18 cellular contexts compared by ENCODE assay signal in genomic region chr19:790971-791604, GRCh38. TPM values are rescaled to one million over a fixed set of nuclear protein-coding genes. Genes with fewer than 3 reads are reported as not detected.
DNase-seq lines count a peak whose midpoint lies in the region; ATAC-seq and TF ChIP-seq lines count a peak whose summit lies in the region.
"Had no signal": no experiment of that assay in that cellular context is flagged by ENCODE, and none has a peak within 500 bp of the region (broad histone marks: within the 10 kb centered on the region; RNA-seq: fewer than 3 reads in every experiment).

No MANE protein-coding gene starts in this region.

- peak overlapping the region; percentile 66 for H3K4ac ChIP-seq in mesendoderm (ENCODE audit: low read depth, low read length)

- no peak overlapping the region for H3K4me2 ChIP-seq in mesendoderm (ENCODE audit: low read length)

- DNase-seq in right atrium auricular region (ENCODE audit: low spot score) (no peak), Right ventricle myocardium inferior (ENCODE audit: missing footprints) (no peak), mesendoderm (no peak), upper lobe of right lung (no peak), NCI-H526 treated with DMSO at 0.1 percent for 48 hours (lab: John Stamatoyannopoulos, UW) (no peak), DMS153 treated with DMSO at 0.1 percent for 48 hours (lab: John Stamatoyannopoulos, UW; ENCODE audit: unreplicated experiment) (no peak)
- DNase-seq: activated CD8-positive, alpha-beta memory T cell treated with anti-CD3 and anti-CD28 coated beads, Interleukin-2, amount 10 ng/mL, durations not matched to agents 7 days and 5 days; activated gamma-delta T cell; anterior cingulate cortex; CD8-positive, alpha-beta T cell; EL; midbrain; NCI-H1105; nucleus accumbens had no signal

- no peak overlapping the region for H2BK120ac ChIP-seq in mesendoderm (ENCODE audit: low read depth, low read length)

- no peak overlapping the region for H4K5ac ChIP-seq in mesendoderm (ENCODE audit: low read length)

- H3K23ac ChIP-seq in mesendoderm (ENCODE audit: low read length): no peak overlapping the region

- no peak for TF ChIP-seq CTCF in right atrium auricular region (IDR thresholded peaks at IDR 0.05)
- TF ChIP-seq CTCF in upper lobe of right lung (IDR thresholded peaks at IDR 0.05): no peak

- H3K4me1 ChIP-seq in right atrium auricular region (peaks cover 0 to 61% of the 10 kb centered on the region in 2 donors), mesendoderm (ENCODE audit: control insufficient read depth, low read depth, low read length) (no peaks in the 10 kb centered on the region), upper lobe of right lung (peaks cover 20% of the 10 kb centered on the region)

- peak overlapping the region; percentile 71 for H3K18ac ChIP-seq in mesendoderm (ENCODE audit: low read length)

- no peak overlapping the region for H4K8ac ChIP-seq in mesendoderm (ENCODE audit: low read depth, low read length)

- peak overlapping the region; percentile 64 for H3K56ac ChIP-seq in mesendoderm (ENCODE audit: low read length)

- no peaks in the 10 kb centered on the region for H3K79me1 ChIP-seq in mesendoderm (ENCODE audit: low read length)

- no peak overlapping the region for H2BK15ac ChIP-seq in mesendoderm (replicated peaks; ENCODE audit: low read depth)

- WGBS in mesendoderm (ENCODE audit: extremely low coverage, insufficient coverage, low lambda C conversion rate): no CpG with 5 or more reads among the region's 26 CpGs

- no peak overlapping the region for H2BK5ac ChIP-seq in mesendoderm (ENCODE audit: low read length)

- H3K4me3 ChIP-seq in right atrium auricular region: no peak overlapping the region
- H3K4me3 ChIP-seq in mesendoderm (ENCODE audit: low read length): no peak overlapping the region
- H3K4me3 ChIP-seq in upper lobe of right lung: no peak overlapping the region
- H3K4me3 ChIP-seq: skin epidermis had no signal

- ATAC-seq in Right ventricle myocardium inferior (no peak), upper lobe of right lung (no peak)
- ATAC-seq: activated CD4-positive, CD25-positive, alpha-beta regulatory T cell treated with anti-CD3 and anti-CD28 coated beads, Interleukin-2, amount 50 U/mL, for 24 hours; activated CD8-positive, alpha-beta memory T cell treated with anti-CD3 and anti-CD28 coated beads, Interleukin-2, amount 10 ng/mL, durations not matched to agents 7 days and 5 days; CD8-positive, alpha-beta T cell had no signal

- peak overlapping the region; percentile 69 for H2AK5ac ChIP-seq in mesendoderm (ENCODE audit: low read length)

- no peaks in the 10 kb centered on the region for H3K79me2 ChIP-seq in mesendoderm (ENCODE audit: control insufficient read depth, insufficient read depth, low read length)

- intact Hi-C loops in Right ventricle myocardium inferior (cut with DNase I): loop anchor here (10.0 kb wide), 2 partner anchors 216 to 454 kb away; partner anchors contain the start of genes ATP5F1D, BSG and MIDN
- intact Hi-C loops in upper lobe of right lung (cut with DNase I): no loop called here

- H3K9me3 ChIP-seq in right atrium auricular region: no peaks in the 10 kb centered on the region
- H3K9me3 ChIP-seq in upper lobe of right lung: no peaks in the 10 kb centered on the region

- H3K27ac ChIP-seq in right atrium auricular region (peak overlapping the region; percentile 12 to 60), mesendoderm (ENCODE audit: low read depth, low read length) (no peak overlapping the region), upper lobe of right lung (peak overlapping the region; percentile 24)

- H3K27me3 ChIP-seq in right atrium auricular region (no peaks in the 10 kb centered on the region), mesendoderm (ENCODE audit: insufficient read depth, low read length, poor library complexity) (no peaks in the 10 kb centered on the region), upper lobe of right lung (no peaks in the 10 kb centered on the region)

- no peak overlapping the region for H3K9ac ChIP-seq in mesendoderm (ENCODE audit: low read length)

- H3K36me3 ChIP-seq in right atrium auricular region: no peaks in the 10 kb centered on the region
- H3K36me3 ChIP-seq in mesendoderm (ENCODE audit: control insufficient read depth, insufficient read depth, low read length): no peaks in the 10 kb centered on the region
- H3K36me3 ChIP-seq in upper lobe of right lung: no peaks in the 10 kb centered on the region

RNA-seq across cellular contexts. Expression of gene PTBP1, which starts 6.2 kb away (rescaled TPM):
- total RNA-seq in right atrium auricular region (10 to 100 TPM; 49.4 to 73.9 TPM), Right ventricle myocardium inferior (67.6 TPM), upper lobe of right lung (245 TPM)
- 817 TPM for polyA plus RNA-seq in mesendoderm (2013, experiment 1 of 2)
- polyA plus RNA-seq in mesendoderm (2013, experiment 2 of 2): 771 TPM

RNA-seq across cellular contexts. Expression of gene PLPPR3, which starts 30.7 kb away (rescaled TPM):
- total RNA-seq in right atrium auricular region (not detected), Right ventricle myocardium inferior (not detected), upper lobe of right lung (0.46 TPM)
- polyA plus RNA-seq in mesendoderm (2013, experiment 1 of 2): 15.2 TPM
- polyA plus RNA-seq in mesendoderm (2013, experiment 2 of 2): 15.1 TPM
- total RNA-seq: activated CD8-positive, alpha-beta memory T cell treated with anti-CD3 and anti-CD28 coated beads, Interleukin-2, amount 10 ng/mL, durations not matched to agents 7 days and 5 days; CD8-positive, alpha-beta T cell; T-helper 1 cell treated with Interleukin-12 subunit alpha and Interleukin-12 subunit beta and Interleukin-4 antibody, amounts not matched to agents 30 ng/mL and 1 ng/mL, for 36 hours had no signal

RNA-seq across cellular contexts. Expression of gene AZU1, which starts 36.5 kb away (rescaled TPM):
- total RNA-seq in right atrium auricular region: not detected
- not detected for total RNA-seq in Right ventricle myocardium inferior
- 0.04 TPM for polyA plus RNA-seq in mesendoderm (2013, experiment 1 of 2)
- polyA plus RNA-seq in mesendoderm (2013, experiment 2 of 2): 0.04 TPM
- 0.75 TPM for total RNA-seq in upper lobe of right lung
- total RNA-seq: activated CD8-positive, alpha-beta memory T cell treated with anti-CD3 and anti-CD28 coated beads, Interleukin-2, amount 10 ng/mL, durations not matched to agents 7 days and 5 days; T-helper 1 cell treated with Interleukin-12 subunit alpha and Interleukin-12 subunit beta and Interleukin-4 antibody, amounts not matched to agents 30 ng/mL and 1 ng/mL, for 36 hours; urinary bladder had no signal

RNA-seq across cellular contexts. Expression of gene MISP, which starts 40.2 kb away (rescaled TPM):
- total RNA-seq in right atrium auricular region (1 to 10 TPM in 1 of 2 donors, under 1 TPM in 1; 0.96 to 1.5 TPM), Right ventricle myocardium inferior (not detected), upper lobe of right lung (15.9 TPM)
- 0.11 TPM for polyA plus RNA-seq in mesendoderm (2013, experiment 1 of 2)
- polyA plus RNA-seq in mesendoderm (2013, experiment 2 of 2): 0.14 TPM
- total RNA-seq: activated CD8-positive, alpha-beta memory T cell treated with anti-CD3 and anti-CD28 coated beads, Interleukin-2, amount 10 ng/mL, durations not matched to agents 7 days and 5 days; CD8-positive, alpha-beta T cell; T-helper 1 cell treated with Interleukin-12 subunit alpha and Interleukin-12 subunit beta and Interleukin-4 antibody, amounts not matched to agents 30 ng/mL and 1 ng/mL, for 36 hours had no signal

RNA-seq across cellular contexts. Expression of gene PRTN3, which starts 49.7 kb away (rescaled TPM):
- not detected for total RNA-seq in right atrium auricular region
- total RNA-seq in Right ventricle myocardium inferior: not detected
- not detected for polyA plus RNA-seq in mesendoderm (2013, experiment 1 of 2)
- polyA plus RNA-seq in mesendoderm (2013, experiment 2 of 2): 0.04 TPM
- total RNA-seq in upper lobe of right lung: not detected
- total RNA-seq: activated CD8-positive, alpha-beta memory T cell treated with anti-CD3 and anti-CD28 coated beads, Interleukin-2, amount 10 ng/mL, durations not matched to agents 7 days and 5 days; CD8-positive, alpha-beta T cell; T-helper 1 cell treated with Interleukin-12 subunit alpha and Interleukin-12 subunit beta and Interleukin-4 antibody, amounts not matched to agents 30 ng/mL and 1 ng/mL, for 36 hours had no signal
